ENCODE assay signal across 8 cellular contexts in genomic region chr9:133143639-133144141, GRCh38. TPM values are rescaled to one million over a fixed set of nuclear protein-coding genes. Genes with fewer than 3 reads are reported as not detected.
DNase-seq lines count a peak whose midpoint lies in the region; ATAC-seq and TF ChIP-seq lines count a peak whose summit lies in the region.

No MANE protein-coding gene starts in this region.

- peak overlapping the region; percentile 43 for H3K27ac ChIP-seq in thymus (ENCODE audit: low read depth)

- peaks cover 72% of the 10 kb centered on the region for H3K4me1 Mint-ChIP-seq in activated T-cell treated with anti-CD3 and anti-CD28 coated beads, Interleukin-2, amount 50 U/mL, for 72 hours (ENCODE audit: low read depth)
- peaks cover 56% of the 10 kb centered on the region for H3K4me1 Mint-ChIP-seq in activated naive CD8-positive, alpha-beta T cell (ENCODE audit: low read depth)
- H3K4me1 Mint-ChIP-seq in memory B cell = peaks cover 31% of the 10 kb centered on the region

- peak overlapping the region; percentile 84 to 85 for H3K4me3 Mint-ChIP-seq in activated T-cell treated with anti-CD3 and anti-CD28 coated beads, Interleukin-2, amount 50 U/mL, for 72 hours
- H3K4me3 Mint-ChIP-seq in activated naive CD8-positive, alpha-beta T cell = peak overlapping the region; percentile 80
- H3K4me3 Mint-ChIP-seq in memory B cell = peak overlapping the region; percentile 84

- H3K27me3 ChIP-seq in thymus (ENCODE audit: control insufficient read depth, insufficient read depth) = no peaks in the 10 kb centered on the region

- no peaks in the 10 kb centered on the region for H3K36me3 Mint-ChIP-seq in activated T-cell treated with anti-CD3 and anti-CD28 coated beads, Interleukin-2, amount 50 U/mL, for 72 hours (ENCODE audit: insufficient read depth in 2 of 2)
- H3K36me3 Mint-ChIP-seq in activated naive CD8-positive, alpha-beta T cell = no peaks in the 10 kb centered on the region
- H3K36me3 Mint-ChIP-seq in memory B cell = no peaks in the 10 kb centered on the region

- no peaks in the 10 kb centered on the region for H3K9me3 Mint-ChIP-seq in activated T-cell treated with anti-CD3 and anti-CD28 coated beads, Interleukin-2, amount 50 U/mL, for 72 hours
- no peaks in the 10 kb centered on the region for H3K9me3 Mint-ChIP-seq in activated naive CD8-positive, alpha-beta T cell (ENCODE audit: low read depth)
- no peaks in the 10 kb centered on the region for H3K9me3 Mint-ChIP-seq in memory B cell

- no peaks in the 10 kb centered on the region for H3K36me3 ChIP-seq in thymus (ENCODE audit: control insufficient read depth, insufficient read depth)

- peak overlapping the region; percentile 49 for H3K4me3 ChIP-seq in thymus (ENCODE audit: low read length)

- no peak for DNase-seq in activated T-cell treated with anti-CD3 and anti-CD28 coated beads, Interleukin-2, amount 50 U/mL, for 72 hours
- no peak for DNase-seq in activated T-cell treated with anti-CD3 and anti-CD28 coated beads, Interleukin-2, amount 50 U/mL, for 48 hours
- no peak for DNase-seq in memory B cell (ENCODE audit: low spot score in 2 of 2)
- no peak for DNase-seq in ecto neural progenitor cell (ENCODE audit: low spot score)
- DNase-seq in ureter (ENCODE audit: low spot score) = no peak
- no peak for DNase-seq in omental fat pad (ENCODE audit: low spot score)

- peak overlapping the region; percentile 84 for H3K27ac Mint-ChIP-seq in activated T-cell treated with anti-CD3 and anti-CD28 coated beads, Interleukin-2, amount 50 U/mL, for 72 hours
- H3K27ac Mint-ChIP-seq in activated naive CD8-positive, alpha-beta T cell = peak overlapping the region; percentile 86
- H3K27ac Mint-ChIP-seq in memory B cell = peak overlapping the region; percentile 93

- 93% methylated on average over 13 of the region's 13 CpGs for WGBS in thymus

- H3K9me3 ChIP-seq in thymus (ENCODE audit: control insufficient read depth) = no peaks in the 10 kb centered on the region

- no peak for ATAC-seq in activated T-cell treated with anti-CD3 and anti-CD28 coated beads, Interleukin-2, amount 50 U/mL, for 72 hours (replicated peaks in 1 of 2)
- ATAC-seq in memory B cell (ENCODE audit: low read depth) (no peak), omental fat pad (ENCODE audit: low FRiP score) (no peak)

- no peak for TF ChIP-seq CTCF in omental fat pad (IDR thresholded peaks at IDR 0.05)

- H3K4me1 ChIP-seq in thymus (ENCODE audit: control insufficient read depth, insufficient read depth, low read length) = peaks cover 24% of the 10 kb centered on the region

- no peaks in the 10 kb centered on the region for H3K27me3 Mint-ChIP-seq in activated T-cell treated with anti-CD3 and anti-CD28 coated beads, Interleukin-2, amount 50 U/mL, for 72 hours (ENCODE audit: low read depth)
- H3K27me3 Mint-ChIP-seq in activated naive CD8-positive, alpha-beta T cell = no peaks in the 10 kb centered on the region
- H3K27me3 Mint-ChIP-seq in memory B cell = no peaks in the 10 kb centered on the region

RNA-seq across cellular contexts. Expression of gene GBGT1, which starts 20.0 kb away (rescaled TPM):
- total RNA-seq in activated T-cell treated with anti-CD3 and anti-CD28 coated beads, Interleukin-2, amount 50 U/mL, for 72 hours = 1 to 10 TPM in 1 of 2 donors, under 1 TPM in 1; 0.86 to 2.0 TPM
- 5.3 TPM for polyA plus RNA-seq in thymus
- total RNA-seq in ureter (17.2 TPM), omental fat pad (10 to 100 TPM; 23.4 to 29.1 (median 26.9) TPM)

RNA-seq across cellular contexts. Expression of gene RALGDS, which starts 22.6 kb away (rescaled TPM):
- total RNA-seq in activated T-cell treated with anti-CD3 and anti-CD28 coated beads, Interleukin-2, amount 50 U/mL, for 72 hours = 10 to 100 TPM; 50.7 to 78.2 TPM
- 42.1 TPM for polyA plus RNA-seq in thymus
- total RNA-seq in ureter (57.9 TPM), omental fat pad (100 to 1,000 TPM in 1 of 4 donors, 10 to 100 TPM in 3; 33.9 to 177 (median 68.9) TPM)
